ENCODE assay signal across 1 cellular context in genomic region chr20:49564991-49565390, GRCh38. TPM values are rescaled to one million over a fixed set of nuclear protein-coding genes. Genes with fewer than 3 reads are reported as not detected.
"Had no signal": no experiment of that assay in that cellular context is flagged by ENCODE, and none has a peak within 500 bp of the region (broad histone marks: within the 10 kb centered on the region; RNA-seq: fewer than 3 reads in every experiment).

No MANE protein-coding gene starts in this region.

RNA-seq across cellular contexts. Expression of gene PTGIS, which starts 2.9 kb away (rescaled TPM):
- polyA plus RNA-seq: keratinocyte had no signal
